In the genomic region with DNA sequence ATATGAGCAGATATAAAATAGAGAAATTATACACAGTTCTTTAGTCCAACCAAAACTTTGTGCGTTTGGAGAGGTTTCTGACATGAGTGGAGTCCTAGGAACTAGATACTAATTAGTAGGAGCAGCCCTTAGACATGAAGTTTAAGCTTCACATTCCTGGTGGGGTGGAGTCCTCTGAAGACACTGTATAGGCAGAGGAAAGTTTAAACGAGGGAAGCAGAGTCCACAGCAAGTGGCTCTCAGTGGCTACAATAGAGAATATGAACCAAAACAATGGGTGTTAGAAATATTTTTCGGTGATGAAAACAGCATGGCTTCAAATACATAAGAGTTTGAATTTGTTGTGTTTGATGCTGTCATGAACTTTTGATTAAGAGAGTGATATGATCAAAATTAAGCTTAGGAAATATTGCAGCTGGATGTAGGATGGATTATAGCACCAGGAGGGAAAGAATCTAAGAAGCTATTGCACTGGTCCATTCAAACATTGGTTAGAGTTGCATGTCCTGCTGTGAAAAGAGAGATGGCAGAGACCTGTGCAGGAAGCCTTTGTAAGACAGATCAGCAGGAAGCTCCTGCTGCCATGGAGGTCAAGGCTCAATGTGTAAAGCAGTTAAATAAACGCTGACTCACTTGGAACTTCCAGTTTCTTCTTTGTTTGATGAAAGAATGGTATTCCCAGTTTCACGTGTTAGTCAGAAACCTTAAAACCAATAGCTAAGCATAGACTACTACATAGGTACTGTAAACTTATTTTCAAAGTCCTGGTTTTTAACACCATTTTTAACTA, we compare ENCODE assay signal across 11 cellular contexts.
A peak's percentile ranks its signal among the peaks of the same experiment; 100 is the strongest.
DNase-seq lines count a peak whose midpoint lies in the region; ATAC-seq and TF ChIP-seq lines count a peak whose summit lies in the region.
"Had no signal": no experiment of that assay in that cellular context is flagged by ENCODE, and none has a peak within 500 bp of the region (broad histone marks: within the 10 kb centered on the region; RNA-seq: fewer than 3 reads in every experiment).

No MANE protein-coding gene starts in this region.

- no peak for TF ChIP-seq CTCF in fibroblast of pulmonary artery (IDR thresholded peaks at IDR 0.05; ENCODE audit: low read length, missing control alignments)

- ATAC-seq in GM18909 (IDR thresholded peaks at IDR 0.05; ENCODE audit: poor library complexity, unreplicated experiment) (no peak), HG03039 (IDR thresholded peaks at IDR 0.05; ENCODE audit: unreplicated experiment) (no peak)
- ATAC-seq: left lobe of liver had no signal

- DNase-seq in NCI-H748 (lab: John Stamatoyannopoulos, UW; ENCODE audit: unreplicated experiment) (peak; percentile 59), NCI-H748 treated with DMSO at 0.1 percent for 48 hours (lab: John Stamatoyannopoulos, UW) (no peak), RKO (ENCODE audit: low spot score) (peak; percentile 22), fibroblast of pulmonary artery (ENCODE audit: low read depth) (peak; percentile 58), stromal cell of bone marrow (ENCODE audit: low read depth) (peak; percentile 47), D341Med (ENCODE audit: low spot score) (no peak)
- DNase-seq: AML-193, RPMI8226 had no signal

- H3K4me3 ChIP-seq in fibroblast of pulmonary artery (replicated peaks; ENCODE audit: low read depth, low read length) = no peak overlapping the region

Comparison
In these comparisons a context has a peak if more than half of its experiments do, and no peak if none do; other contexts are left out.
1. DNase-seq: peak in NCI-H748 (single experiment), RKO (single experiment), fibroblast of pulmonary artery (single experiment) and stromal cell of bone marrow (single experiment); none in NCI-H748 treated with DMSO at 0.1 percent for 48 hours (single experiment) and D341Med (single experiment).